ENCODE assay signal across 9 cellular contexts in genomic region chr22:37431811-37432707, GRCh38. TPM values are rescaled to one million over a fixed set of nuclear protein-coding genes. Genes with fewer than 3 reads are reported as not detected.
DNase-seq lines count a peak whose midpoint lies in the region; ATAC-seq and TF ChIP-seq lines count a peak whose summit lies in the region.
"Had no signal": no experiment of that assay in that cellular context is flagged by ENCODE, and none has a peak within 500 bp of the region (broad histone marks: within the 10 kb centered on the region; RNA-seq: fewer than 3 reads in every experiment).

No MANE protein-coding gene starts in this region.

- TF ChIP-seq CTCF in AG04450 (IDR thresholded peaks at IDR 0.05; ENCODE audit: low read depth, low read length) (no peak), HFFc6 (IDR thresholded peaks at IDR 0.05) (no peak), glutamatergic neuron (IDR thresholded peaks at IDR 0.05; ENCODE audit: partially characterized antibody, unreplicated experiment) (no peak)

- H3K36me3 Mint-ChIP-seq in HFFc6 (ENCODE audit: low read depth) (peaks cover 18% of the 10 kb centered on the region), glutamatergic neuron (ENCODE audit: unreplicated experiment) (no peaks in the 10 kb centered on the region)

- peaks cover 16% of the 10 kb centered on the region for H3K27me3 Mint-ChIP-seq in HFFc6 (ENCODE audit: insufficient read depth)
- peaks cover 22% of the 10 kb centered on the region for H3K27me3 Mint-ChIP-seq in glutamatergic neuron (ENCODE audit: unreplicated experiment)

- H3K27ac Mint-ChIP-seq in HFFc6 (peak overlapping the region; percentile 90), glutamatergic neuron (ENCODE audit: unreplicated experiment) (peak overlapping the region; percentile 19)

- peaks cover 47% of the 10 kb centered on the region for H3K4me1 Mint-ChIP-seq in HFFc6 (ENCODE audit: low read depth)
- H3K4me1 Mint-ChIP-seq in glutamatergic neuron (ENCODE audit: low read depth, unreplicated experiment) = peaks cover 45% of the 10 kb centered on the region

- DNase-seq in AG04450 (ENCODE audit: low read depth, low spot score) = peak; percentile 95
- peak; percentile 99 for DNase-seq in HFFc6
- DNase-seq in activated CD4-positive, alpha-beta T cell treated with anti-CD3 and anti-CD28 coated beads, Interleukin-2, amount 50 U/mL, for 48 hours = peak; percentile 58 to 68
- no peak for DNase-seq in glutamatergic neuron
- no peak for DNase-seq in NCI-H2029 (lab: John Stamatoyannopoulos, UW)
- DNase-seq: NCI-H345 had no signal

- peak overlapping the region; percentile 7; the same call in 1 of the 2 replicates for H3K4me3 ChIP-seq in AG04450 (ENCODE audit: low read depth, low read length)

- POLR2A ChIA-PET in AG04450 (lab: Yijun Ruan, JAX) = interaction anchor here (0.6 to 1.6 kb wide), 6 partner anchors 11 to 748 kb away, joined by 3 to 7 read pairs (median 4); no protein-coding TSS in a partner anchor

- H3K4me3 Mint-ChIP-seq in HFFc6 (peak overlapping the region; percentile 69), glutamatergic neuron (ENCODE audit: unreplicated experiment) (peak overlapping the region; percentile 16)

- H3K9me3 Mint-ChIP-seq in HFFc6 = peaks cover 24% of the 10 kb centered on the region
- peaks cover 17% of the 10 kb centered on the region for H3K9me3 Mint-ChIP-seq in glutamatergic neuron (ENCODE audit: unreplicated experiment)

- no peak for ATAC-seq in GM19035 (IDR thresholded peaks at IDR 0.05; ENCODE audit: unreplicated experiment)
- ATAC-seq in HG02623 (IDR thresholded peaks at IDR 0.05; ENCODE audit: unreplicated experiment) = no peak
- no peak for ATAC-seq in HG03175 (IDR thresholded peaks at IDR 0.05; ENCODE audit: unreplicated experiment)

- H3K9me3 ChIP-seq in AG04450 (ENCODE audit: control insufficient read depth, insufficient read depth, low read length) = peaks cover 38% of the 10 kb centered on the region

- H3K27ac ChIP-seq in AG04450 (ENCODE audit: low read depth, low read length) = peak overlapping the region; percentile 95

- CTCF ChIA-PET in AG04450 (lab: Charles Lee) = interaction anchor here (0.5 to 4.3 kb wide), 2 partner anchors 16 to 115 kb away, joined by 3 to 74 read pairs; no protein-coding TSS in a partner anchor

- no peaks in the 10 kb centered on the region for H3K27me3 ChIP-seq in AG04450 (ENCODE audit: control insufficient read depth, insufficient read depth, low read length)

RNA-seq across cellular contexts. Expression of gene ELFN2, which starts 4.8 kb away (rescaled TPM):
- polyA plus RNA-seq in AG04450 (2011; rRNA removed) = 2.6 and 3.8 TPM in 2 replicates
- 4.2 and 4.9 TPM in 2 replicates for polyA minus RNA-seq in AG04450 (2011; rRNA and poly(A)+ RNA removed)
- 1 to 10 TPM; 1.2 to 5.8 (median 1.4) TPM for total RNA-seq in HFFc6 (2021; fragmentation: NEBNext Ultra II Directional; extraction: Animal tissue kit (Norgen Biotek cat#: 25700))
- 7.3 TPM for total RNA-seq in glutamatergic neuron (ENCODE audit: unreplicated experiment)

RNA-seq across cellular contexts. Expression of gene MFNG, which starts 54.1 kb away (rescaled TPM):
- polyA plus RNA-seq in AG04450 (2011; rRNA removed) = 0.04 and 0.06 TPM in 2 replicates
- not detected in 2 replicates for polyA minus RNA-seq in AG04450 (2011; rRNA and poly(A)+ RNA removed)
- not detected for total RNA-seq in HFFc6 (2021; fragmentation: NEBNext Ultra II Directional; extraction: Animal tissue kit (Norgen Biotek cat#: 25700))
- 61.1 TPM for total RNA-seq in glutamatergic neuron (ENCODE audit: unreplicated experiment)

Comparison
In these comparisons a context has a peak if more than half of its experiments do, and no peak if none do; other contexts are left out.
1. DNase-seq: peak in AG04450 (single experiment), HFFc6 (single experiment) and activated CD4-positive, alpha-beta T cell treated with anti-CD3 and anti-CD28 coated beads, Interleukin-2, amount 50 U/mL, for 48 hours (2 of 2); none in glutamatergic neuron (single experiment) and NCI-H2029 (single experiment).
2. RNA of gene MFNG, which starts 54.1 kb away (total RNA-seq): 61.1 TPM in glutamatergic neuron (single experiment); not detected in HFFc6; every median in the first group is over 10 times any median in the second.